Comparison of ENCODE assay signal across 29 cellular contexts in the genomic region with DNA sequence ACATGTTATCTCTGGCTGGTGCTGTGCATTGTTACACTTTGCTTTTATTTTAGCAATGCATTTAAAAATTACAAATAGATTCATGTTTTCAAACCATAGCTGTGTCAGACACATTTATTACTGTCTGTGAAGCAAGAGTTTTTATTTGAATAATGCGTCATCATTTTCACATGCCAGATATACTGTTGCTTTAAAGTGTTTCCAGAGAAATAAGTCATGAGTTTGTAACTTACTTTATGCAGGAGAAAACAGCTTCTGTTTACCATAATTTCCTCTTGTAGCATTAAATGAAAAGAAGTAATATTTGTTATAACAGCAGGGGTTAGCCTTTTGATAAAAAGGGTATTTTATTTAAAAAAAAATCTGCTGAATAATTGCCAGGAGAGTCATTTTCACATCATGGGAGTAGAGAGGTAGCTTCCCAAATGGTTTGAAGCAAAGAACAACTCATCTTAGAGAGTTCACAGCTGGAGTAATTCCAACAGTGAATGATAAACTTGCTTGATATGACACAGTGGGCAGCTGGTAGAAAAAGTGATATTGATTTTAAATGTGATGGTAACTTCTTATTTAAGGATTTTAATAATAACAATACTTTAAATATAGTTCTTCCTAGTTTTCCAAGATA.
DNase-seq lines count a peak whose midpoint lies in the region; ATAC-seq, FAIRE-seq and TF ChIP-seq lines count a peak whose summit lies in the region.
"Had no signal": no experiment of that assay in that cellular context is flagged by ENCODE, and none has a peak within 500 bp of the region (broad histone marks: within the 10 kb centered on the region; RNA-seq: fewer than 3 reads in every experiment).

No MANE protein-coding gene starts in this region.

- ATAC-seq in A549 (peak; percentile 85 to 91), PC-3 (no peak; the same call in 1 of the 2 replicates), GM21528 (IDR thresholded peaks at IDR 0.05; ENCODE audit: low FRiP score, unreplicated experiment) (no peak), body of pancreas (no peak)
- ATAC-seq: activated CD4-positive, CD25-positive, alpha-beta regulatory T cell treated with anti-CD3 and anti-CD28 coated beads, Interleukin-2, amount 50 U/mL, for 24 hours; activated naive CD8-positive, alpha-beta T cell treated with anti-CD3 and anti-CD28 coated beads, Interleukin-2, amount 50 U/mL, for 24 hours; gastrocnemius medialis; left colon; stimulated activated naive CD8-positive, alpha-beta T cell treated with anti-CD3 and anti-CD28 coated beads, Interleukin-15, Interleukin-2, amounts not matched to agents 100 U/mL and 50 U/mL, for 24 hours had no signal

- dilution Hi-C loops in keratinocyte (cut with MboI; ENCODE audit: extremely low pct_ligation_motif_present, low sequenced_read_pairs), result no loop called here

- POLR2A ChIA-PET in A549 (lab: Yijun Ruan, JAX) (no interaction called here), PC-3 (lab: Charles Lee; ENCODE audit: unreplicated experiment) (no interaction called here)

- H3K9me2 ChIP-seq in PC-3 (replicated peaks; ENCODE audit: low read length), result no peaks in the 10 kb centered on the region

- no peak for FAIRE-seq in A549 (lab: Jason Lieb, UNC)
- FAIRE-seq in endometrium (lab: Jason Lieb, UNC), result peak; percentile 76
- peak; percentile 29 for FAIRE-seq in keratinocyte (lab: Jason Lieb, UNC)
- FAIRE-seq: A204.1, GM18507 had no signal

- peak in 1 of 2 experiments; percentile 67; a peak in 1 of 5 replicates for TF ChIP-seq EP300 in A549 (IDR thresholded peaks at IDR 0.05)

- H3K36me3 ChIP-seq in PC-3 (ENCODE audit: low read depth, low read length) (no peaks in the 10 kb centered on the region), keratinocyte (ENCODE audit: control insufficient read depth in 2 of 2, extremely low read depth in 1 of 2, insufficient read depth in 2 of 2, low read length in 2 of 2) (no peaks in the 10 kb centered on the region), body of pancreas (replicated peaks in 1 of 2; ENCODE audit: insufficient read depth in 1 of 2, low read depth in 2 of 2) (no peaks in the 10 kb centered on the region)
- H3K36me3 ChIP-seq: gastrocnemius medialis had no signal

- H3K4me2 ChIP-seq in A549 (peak overlapping the region; percentile 71), PC-3 (ENCODE audit: low read length) (no peak overlapping the region), keratinocyte (ENCODE audit: control insufficient read depth, extremely low read depth, insufficient read depth, low read depth, low read length) (no peak overlapping the region)
- H3K4me2 ChIP-seq: PC-9 had no signal

- H3K27me3 ChIP-seq in PC-3 (ENCODE audit: low read length) (no peaks in the 10 kb centered on the region), keratinocyte (ENCODE audit: control insufficient read depth, extremely low read depth, insufficient read depth, low read length) (no peaks in the 10 kb centered on the region), body of pancreas (no peaks in the 10 kb centered on the region)
- H3K27me3 ChIP-seq: gastrocnemius medialis, testis had no signal

- H3K9me1 ChIP-seq in keratinocyte (ENCODE audit: control insufficient read depth, extremely low read depth, insufficient read depth, low read length), result no peaks in the 10 kb centered on the region

- intact Hi-C loops in PC-3 (cut with micrococcal nuclease) (no loop called here), body of pancreas (cut with DNase I) (no loop called here)

- TF ChIP-seq RAD21 in A549 (conservative IDR thresholded peaks at IDR 0.05 in 1 of 2, IDR thresholded peaks at IDR 0.05 in 1 of 2), result no peak; a peak in 1 of 5 replicates

- H3K4me3 ChIP-seq in A549 (no peak overlapping the region), PC-3 (ENCODE audit: low read length) (no peak overlapping the region), keratinocyte (ENCODE audit: control insufficient read depth in 2 of 3, extremely low read depth in 1 of 3, insufficient read depth in 2 of 3, low read depth in 1 of 3, low read length in 3 of 3) (no peak overlapping the region), body of pancreas (no peak overlapping the region)
- H3K4me3 ChIP-seq: gastrocnemius medialis, GM23248, PC-9, skin epidermis, testis had no signal

- H4K20me1 ChIP-seq in PC-3 (ENCODE audit: low read length), result no peaks in the 10 kb centered on the region
- H4K20me1 ChIP-seq in keratinocyte (ENCODE audit: control insufficient read depth, extremely low read depth, insufficient read depth, low read length), result no peaks in the 10 kb centered on the region

- no TSS peak for BruUV-seq in PC-3 (replicated peaks; lab: Mats Ljungman, UMichigan)

- TF ChIP-seq POLR2A in A549 (IDR thresholded peaks at IDR 0.05; ENCODE audit: low read length), result no peak
- no peak for TF ChIP-seq POLR2A in body of pancreas (IDR thresholded peaks at IDR 0.05)

- H2AFZ ChIP-seq in PC-3 (ENCODE audit: low read length) (no peak overlapping the region), keratinocyte (ENCODE audit: control insufficient read depth, low read length) (no peak overlapping the region)
- H2AFZ ChIP-seq: GM23248, PC-9 had no signal

- H3K9ac ChIP-seq in PC-3 (ENCODE audit: low read length) (no peak overlapping the region), keratinocyte (ENCODE audit: control insufficient read depth, extremely low read depth, insufficient read depth, low read length) (no peak overlapping the region)
- H3K9ac ChIP-seq: GM23248 had no signal

- WGBS in A549 (ENCODE audit: missing lambda C conversion rate), result 4% methylated on average over 1 of the region's 1 CpG
- WGBS in body of pancreas, 2 donors, result 51 to 67% methylated on average over 1 of the region's 1 CpG

- no peak for TF ChIP-seq CTCF in A549 (IDR thresholded peaks at IDR 0.05)
- no peak for TF ChIP-seq CTCF in PC-3 (conservative IDR thresholded peaks at IDR 0.05; ENCODE audit: low read depth, low read length)
- TF ChIP-seq CTCF in keratinocyte (optimal IDR thresholded peaks at IDR 0.05 in 1 of 3, IDR thresholded peaks at IDR 0.05 in 1 of 3, conservative IDR thresholded peaks at IDR 0.05 in 1 of 3; ENCODE audit: extremely low read depth in 1 of 3, insufficient read depth in 2 of 3, low read length in 3 of 3), result no peak
- no peak for TF ChIP-seq CTCF in body of pancreas (IDR thresholded peaks at IDR 0.05)

- H3K9me3 ChIP-seq in A549 (no peaks in the 10 kb centered on the region), PC-3 (ENCODE audit: low read length) (no peaks in the 10 kb centered on the region), keratinocyte (ENCODE audit: control insufficient read depth, low read depth, low read length) (no peaks in the 10 kb centered on the region), body of pancreas (no peaks in the 10 kb centered on the region)
- H3K9me3 ChIP-seq: gastrocnemius medialis, testis had no signal

- CTCF ChIA-PET in A549 (lab: Yijun Ruan, JAX), result interaction anchor here (1.1 kb wide), 1 partner anchor 45 kb away, joined by 4 read pairs; no protein-coding TSS in a partner anchor
- CTCF ChIA-PET in PC-3 (lab: Charles Lee), result no interaction called here

- no peaks in the 10 kb centered on the region for H3K79me2 ChIP-seq in PC-3 (ENCODE audit: low read length)
- no peaks in the 10 kb centered on the region for H3K79me2 ChIP-seq in keratinocyte (ENCODE audit: control insufficient read depth, insufficient read depth, low read length)

- H3K4me1 ChIP-seq in A549 (peaks cover 35% of the 10 kb centered on the region), PC-3 (ENCODE audit: insufficient read depth, low read length) (peaks cover 10% of the 10 kb centered on the region; the same call in 1 of the 2 replicates), keratinocyte (ENCODE audit: control insufficient read depth, extremely low read depth, insufficient read depth, low read length) (no peaks in the 10 kb centered on the region), body of pancreas (no peaks in the 10 kb centered on the region)
- H3K4me1 ChIP-seq: gastrocnemius medialis, testis had no signal

- H3K27ac ChIP-seq in A549 (peak overlapping the region; percentile 10 to 51; a peak in 5 of 6 replicates), PC-3 (ENCODE audit: low read length) (peak overlapping the region; percentile 53), keratinocyte (ENCODE audit: control insufficient read depth, insufficient read depth, low read length) (no peak overlapping the region), body of pancreas (no peak overlapping the region)
- H3K27ac ChIP-seq: gastrocnemius medialis, GM23248, PC-9, testis had no signal

- DNase-seq in A549 (ENCODE audit: low read depth in 1 of 2, low spot score in 1 of 2) (peak; percentile 6 to 64), PC-3 (peak; percentile 53), keratinocyte (ENCODE audit: low read depth, low spot score) (no peak), medulla oblongata (ENCODE audit: extremely low spot score) (no peak), body of pancreas (no peak)
- DNase-seq in activated CD4-positive, CD25-positive, alpha-beta regulatory T cell (lab: John Stamatoyannopoulos, UW), result no peak
- DNase-seq: activated CD4-positive, alpha-beta memory T cell treated with anti-CD3 and anti-CD28 coated beads for 36 hours; activated CD8-positive, alpha-beta memory T cell treated with anti-CD3 and anti-CD28 coated beads, Interleukin-2, amount 50 U/mL, for 4 hours; activated naive CD4-positive, alpha-beta T cell; activated naive CD8-positive, alpha-beta T cell treated with anti-CD3 and anti-CD28 coated beads, Interleukin-2, amount 50 U/mL, for 24 hours; CD8-positive, alpha-beta memory T cell; DMS 273 treated with DMSO at 0.1 percent for 48 hours; gastrocnemius medialis; left colon; NCI-H1105; NCI-H2029 treated with DMSO at 0.1 percent for 48 hours; nephron progenitor cell; PC-9; SHP77; stimulated activated naive CD8-positive, alpha-beta T cell treated with anti-CD3 and anti-CD28 coated beads, Interleukin-15, Interleukin-2, amounts not matched to agents 100 U/mL and 50 U/mL, for 24 hours; T-helper 2 cell; testis had no signal

- no peaks in the 10 kb centered on the region for H3F3A ChIP-seq in PC-3 (ENCODE audit: low read length, unreplicated experiment)

TF ChIP-seq in A549, 52 proteins besides CTCF, POLR2A, EP300 and RAD21 (continues in another document):
- TF ChIP-seq KDM5A (IDR thresholded peaks at IDR 0.05) (no peak), JUN (IDR thresholded peaks at IDR 0.05) (peak in 1 of 2 experiments; percentile 81; a peak in 1 of 5 replicates), ZFP36 (IDR thresholded peaks at IDR 0.05; ENCODE audit: borderline replicate concordance, partially characterized antibody) (no peak), ELK1 (IDR thresholded peaks at IDR 0.05; ENCODE audit: low read depth, low read length) (no peak), JUNB (IDR thresholded peaks at IDR 0.05) (peak; percentile 87), GATA3 (IDR thresholded peaks at IDR 0.05; ENCODE audit: borderline replicate concordance) (peak; percentile 19; the same call in 1 of the 2 replicates)

Comparison
In these comparisons a context has a peak if more than half of its experiments do, and no peak if none do; other contexts are left out.
1. ATAC-seq: peak in A549 (2 of 2); none in PC-3 (single experiment), GM21528 (single experiment) and body of pancreas (single experiment).
2. DNase-seq: peak in A549 (2 of 2) and PC-3 (single experiment); none in keratinocyte (single experiment), medulla oblongata (single experiment), activated CD4-positive, CD25-positive, alpha-beta regulatory T cell (0 of 4) and body of pancreas (0 of 4).
3. H3K27ac ChIP-seq: peak in A549 (2 of 2) and PC-3 (single experiment); none in keratinocyte (single experiment) and body of pancreas (0 of 4).